Comparison of ENCODE assay signal across 8 cellular contexts in genomic region chr17:31392002-31392855, GRCh38. TPM values are rescaled to one million over a fixed set of nuclear protein-coding genes. Genes with fewer than 3 reads are reported as not detected.
DNase-seq lines count a peak whose midpoint lies in the region; TF ChIP-seq lines count a peak whose summit lies in the region.

No MANE protein-coding gene starts in this region.

- H3K27me3 Mint-ChIP-seq in Calu3 (ENCODE audit: unreplicated experiment), result peaks cover 71% of the 10 kb centered on the region

- peaks cover 6 to 13% of the 10 kb centered on the region in 2 donors for H3K4me1 ChIP-seq in esophagus (ENCODE audit: control insufficient read depth in 2 of 2, insufficient read depth in 2 of 2, low read length in 1 of 2)

- no peak overlapping the region for H3K27ac Mint-ChIP-seq in Calu3 (ENCODE audit: unreplicated experiment)

- TF ChIP-seq CTCF in Calu3 (IDR thresholded peaks at IDR 0.05; ENCODE audit: unreplicated experiment), result no peak

- H3K4me3 ChIP-seq in esophagus (ENCODE audit: low read depth in 1 of 2, low read length in 2 of 2), result peak overlapping the region; percentile 28 to 45

- H3K4me3 Mint-ChIP-seq in Calu3 (ENCODE audit: low read depth, unreplicated experiment), result peak overlapping the region; percentile 4

- intact Hi-C loops in Calu3 (cut with micrococcal nuclease; ENCODE audit: unreplicated experiment) (no loop called here), posterior vena cava (cut with DNase I) (no loop called here)

- H3K36me3 Mint-ChIP-seq in Calu3 (ENCODE audit: insufficient read depth, unreplicated experiment), result peaks cover 4% of the 10 kb centered on the region

- H3K9me3 ChIP-seq in esophagus (ENCODE audit: control insufficient read depth in 2 of 2, insufficient read depth in 1 of 2, low read depth in 1 of 2, low read length in 1 of 2), result no peaks in the 10 kb centered on the region

- DNase-seq in Calu3 (no peak), NCI-H526 treated with DMSO at 0.1 percent for 48 hours (lab: John Stamatoyannopoulos, UW) (peak; percentile 35), posterior vena cava (ENCODE audit: low spot score) (peak; percentile 71), activated gamma-delta T cell treated with Interleukin-2 at 50 U/mL for 16 hours (no peak), SIG-M5 (lab: John Stamatoyannopoulos, UW) (no peak), NCI-H2107 treated with DMSO at 0.1 percent for 48 hours (lab: John Stamatoyannopoulos, UW; ENCODE audit: unreplicated experiment) (no peak), HT-29 (ENCODE audit: low spot score) (no peak)

- no peaks in the 10 kb centered on the region for H3K27me3 ChIP-seq in esophagus (ENCODE audit: control insufficient read depth in 1 of 2, insufficient read depth in 2 of 2, low read length in 2 of 2)

- H3K9me3 Mint-ChIP-seq in Calu3 (ENCODE audit: low read depth, unreplicated experiment), result no peaks in the 10 kb centered on the region

- BruUV-seq in Calu3 (replicated peaks; lab: Mats Ljungman, UMichigan), result no TSS peak

- no peak overlapping the region for H3K27ac ChIP-seq in esophagus (ENCODE audit: low read depth in 2 of 2, low read length in 1 of 2)

- CTCF ChIA-PET in Calu3 (lab: Charles Lee), result no interaction called here

- no peaks in the 10 kb centered on the region for H3K4me1 Mint-ChIP-seq in Calu3 (ENCODE audit: low read depth, unreplicated experiment)

- H3K36me3 ChIP-seq in esophagus (ENCODE audit: control insufficient read depth in 2 of 2, insufficient read depth in 2 of 2, low read length in 1 of 2), result no peaks in the 10 kb centered on the region

- 17 to 20% methylated on average over 43 to 52 of the region's 52 CpGs for WGBS in esophagus, 2 donors

RNA-seq across cellular contexts. Expression of gene RAB11FIP4, which starts 0.8 kb away (rescaled TPM):
- total RNA-seq in Calu3 (2022) (25.2 and 27.9 TPM in 2 replicates), posterior vena cava (1 to 10 TPM in 1 of 2 donors, under 1 TPM in 1; 0.83 to 1.0 TPM)
- 1 to 10 TPM; 5.0 TPM for polyA plus RNA-seq in esophagus
- 58.3 and 59.5 TPM in 2 replicates for total RNA-seq in HT-29 (2014; rRNA removed; shearing (Covaris generic))

Comparison
In these comparisons a context has a peak if more than half of its experiments do, and no peak if none do; other contexts are left out.
1. DNase-seq: peak in NCI-H526 treated with DMSO at 0.1 percent for 48 hours (single experiment) and posterior vena cava (single experiment); none in Calu3 (single experiment), activated gamma-delta T cell treated with Interleukin-2 at 50 U/mL for 16 hours (single experiment), SIG-M5 (single experiment), NCI-H2107 treated with DMSO at 0.1 percent for 48 hours (single experiment) and HT-29 (single experiment).
2. RNA of gene RAB11FIP4, which starts 0.8 kb away (total RNA-seq): 58.3 to 59.5 TPM in HT-29 and 25.2 to 27.9 TPM in Calu3; 0.83 to 1.0 TPM in posterior vena cava; every median in the first group is over 10 times any median in the second.